ENCODE assay signal across 1 cellular context in genomic region chr4:185831125-185831815, GRCh38.
TF ChIP-seq lines count a peak whose summit lies in the region.

No MANE protein-coding gene starts in this region.

TF ChIP-seq in A549, 52 proteins besides CTCF, POLR2A, EP300 and RAD21 (continued from another document):
- no peak for TF ChIP-seq RARB (CRISPR knock-in tag; IDR thresholded peaks at IDR 0.05)
- no peak for TF ChIP-seq HES2 (IDR thresholded peaks at IDR 0.05)
- no peak for TF ChIP-seq SREBF2 (IDR thresholded peaks at IDR 0.05)
- no peak for TF ChIP-seq ZFP36 (IDR thresholded peaks at IDR 0.05; ENCODE audit: borderline replicate concordance, partially characterized antibody)
- TF ChIP-seq MYC (IDR thresholded peaks at IDR 0.05; ENCODE audit: borderline replicate concordance, low read length), result no peak
- TF ChIP-seq BHLHE40 (IDR thresholded peaks at IDR 0.05; ENCODE audit: low read depth, low read length), result no peak
- TF ChIP-seq EHMT2 (IDR thresholded peaks at IDR 0.05; ENCODE audit: low read depth), result no peak
